Comparison of ENCODE assay signal across 8 cellular contexts in the genomic region with DNA sequence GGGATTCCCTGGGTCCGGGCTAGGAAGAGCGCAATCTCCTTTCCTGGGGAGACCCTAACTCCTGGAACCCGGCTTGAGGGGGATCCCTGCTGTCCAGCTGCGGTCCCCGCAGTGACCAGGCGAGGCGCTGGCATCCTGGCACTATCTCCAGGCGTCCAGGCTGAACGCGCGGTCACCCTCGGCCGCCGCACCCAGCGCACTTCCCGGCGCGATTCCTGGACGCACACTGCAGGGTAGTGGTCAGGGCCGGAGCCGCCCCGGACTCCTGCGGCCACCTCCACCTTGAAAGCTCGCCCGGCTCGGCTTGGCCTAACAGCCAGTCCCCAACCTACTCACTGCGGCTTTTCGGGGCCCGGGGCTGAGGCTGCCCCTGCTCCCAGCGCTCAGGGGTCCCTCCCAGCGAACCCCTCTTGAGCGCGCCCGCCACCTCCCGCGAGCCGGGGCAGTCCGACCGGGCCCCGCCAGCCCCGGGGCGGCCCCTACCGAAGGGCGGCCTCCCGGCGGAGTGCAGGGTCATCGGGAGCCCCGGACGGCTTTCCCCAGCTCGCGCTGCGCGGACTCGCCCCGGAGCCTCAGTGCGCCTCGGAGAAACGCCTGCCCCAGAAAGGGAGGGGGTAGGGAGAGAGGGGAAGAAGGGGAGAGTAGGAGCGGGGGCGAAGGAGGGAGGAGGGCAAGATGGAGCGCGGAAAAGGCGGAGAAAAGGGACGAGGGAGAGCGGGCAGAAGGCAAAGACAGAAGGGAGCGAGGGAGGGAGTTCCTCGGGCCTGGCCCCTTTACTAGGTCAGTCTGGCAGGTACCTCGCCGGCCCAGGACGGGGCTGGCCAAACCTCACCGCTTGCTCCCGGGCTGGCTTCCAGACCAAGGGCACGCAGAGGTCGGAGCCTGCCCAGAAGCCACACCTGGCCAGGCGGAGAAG. TPM values are rescaled to one million over a fixed set of nuclear protein-coding genes. Genes with fewer than 3 reads are reported as not detected.
DNase-seq lines count a peak whose midpoint lies in the region; ATAC-seq, FAIRE-seq and TF ChIP-seq lines count a peak whose summit lies in the region.

No MANE protein-coding gene starts in this region.

- intact Hi-C loops in activated naive CD4-positive, alpha-beta T cell treated with anti-CD3 and anti-CD28 coated beads for 36 hours (cut with micrococcal nuclease) = no loop called here

- H3K4me3 ChIP-seq in astrocyte (ENCODE audit: insufficient read depth, low read depth, low read length) (peak overlapping the region; percentile 61), iPS DF 6.9 (ENCODE audit: low read length) (peak overlapping the region; percentile 42), retinal pigment epithelial cell (ENCODE audit: low read length) (peak overlapping the region; percentile 58)

- H3K4me1 ChIP-seq in astrocyte (ENCODE audit: insufficient read depth, low read length) (no peaks in the 10 kb centered on the region), iPS DF 6.9 (ENCODE audit: control insufficient read depth, insufficient read depth, low read length) (0 out of 2 replicates have a peak, but pooled peaks cover 2% of the 10 kb centered on the region)

- peak overlapping the region; percentile 92 for H3K4me2 ChIP-seq in astrocyte (ENCODE audit: low read length)

- no peaks in the 10 kb centered on the region for H3K36me3 Mint-ChIP-seq in activated naive CD4-positive, alpha-beta T cell treated with anti-CD3 and anti-CD28 coated beads for 36 hours (ENCODE audit: low read depth)
- H3K36me3 Mint-ChIP-seq in astrocyte (ENCODE audit: low read depth, unreplicated experiment) = no peaks in the 10 kb centered on the region

- H4K20me1 ChIP-seq in astrocyte (ENCODE audit: insufficient read depth, low read length) = no peaks in the 10 kb centered on the region

- peak; percentile 51 for ATAC-seq in HG03457 (IDR thresholded peaks at IDR 0.05; ENCODE audit: unreplicated experiment)

- TF ChIP-seq CTCF in astrocyte (IDR thresholded peaks at IDR 0.05; ENCODE audit: insufficient read depth, low read depth, low read length) (peak; percentile 10), retinal pigment epithelial cell (conservative IDR thresholded peaks at IDR 0.05; ENCODE audit: low read depth, low read length) (peak; percentile 61)

- H3K79me2 ChIP-seq in astrocyte (ENCODE audit: insufficient read depth, low read length) = no peaks in the 10 kb centered on the region

- H2AFZ ChIP-seq in astrocyte (ENCODE audit: low read depth, low read length) = peak overlapping the region; percentile 91

- DNase-seq in activated naive CD4-positive, alpha-beta T cell treated with anti-CD3 and anti-CD28 coated beads for 36 hours = no peak
- DNase-seq in activated naive CD4-positive, alpha-beta T cell (lab: John Stamatoyannopoulos, UW) = no peak
- DNase-seq in astrocyte (ENCODE audit: low read depth) (peak; percentile 27), iPS DF 6.9 (ENCODE audit: low read depth, low spot score) (no peak), retinal pigment epithelial cell (ENCODE audit: low read depth) (no peak), DMS153 treated with DMSO at 0.1 percent for 48 hours (lab: John Stamatoyannopoulos, UW; ENCODE audit: unreplicated experiment) (no peak), RPMI8226 (no peak)

- no peaks in the 10 kb centered on the region for H3K9me3 Mint-ChIP-seq in activated naive CD4-positive, alpha-beta T cell treated with anti-CD3 and anti-CD28 coated beads for 36 hours
- no peaks in the 10 kb centered on the region for H3K9me3 Mint-ChIP-seq in astrocyte (ENCODE audit: unreplicated experiment)

- H3K27ac Mint-ChIP-seq in activated naive CD4-positive, alpha-beta T cell treated with anti-CD3 and anti-CD28 coated beads for 36 hours = no peak overlapping the region
- no peak overlapping the region for H3K27ac Mint-ChIP-seq in astrocyte (ENCODE audit: unreplicated experiment)

- peaks cover 2% of the 10 kb centered on the region for H3K4me1 Mint-ChIP-seq in activated naive CD4-positive, alpha-beta T cell treated with anti-CD3 and anti-CD28 coated beads for 36 hours (ENCODE audit: low read depth)
- H3K4me1 Mint-ChIP-seq in astrocyte (ENCODE audit: low read depth, unreplicated experiment) = no peaks in the 10 kb centered on the region

- WGBS in iPS DF 6.9 (ENCODE audit: insufficient coverage, insufficient read length) = no CpG with 5 or more reads among the region's 75 CpGs

- FAIRE-seq in astrocyte (lab: Jason Lieb, UNC) = no peak

- H3K9me3 ChIP-seq in astrocyte (ENCODE audit: insufficient read depth, low read depth, low read length) (no peaks in the 10 kb centered on the region), iPS DF 6.9 (ENCODE audit: control insufficient read depth, insufficient read depth, low read length) (no peaks in the 10 kb centered on the region)

- H3K4me3 Mint-ChIP-seq in activated naive CD4-positive, alpha-beta T cell treated with anti-CD3 and anti-CD28 coated beads for 36 hours = peak overlapping the region; percentile 27
- H3K4me3 Mint-ChIP-seq in astrocyte (ENCODE audit: unreplicated experiment) = peak overlapping the region; percentile 77

- CTCF ChIA-PET in activated naive CD4-positive, alpha-beta T cell treated with anti-CD3 and anti-CD28 coated beads for 36 hours (lab: Charles Lee) = no interaction called here

- H3K27me3 Mint-ChIP-seq in activated naive CD4-positive, alpha-beta T cell treated with anti-CD3 and anti-CD28 coated beads for 36 hours (ENCODE audit: low read depth) = peaks cover 26% of the 10 kb centered on the region
- H3K27me3 Mint-ChIP-seq in astrocyte (ENCODE audit: low read depth, unreplicated experiment) = peaks cover 53% of the 10 kb centered on the region

- no peaks in the 10 kb centered on the region for H3K36me3 ChIP-seq in astrocyte (ENCODE audit: insufficient read depth, low read length)
- no peaks in the 10 kb centered on the region for H3K36me3 ChIP-seq in iPS DF 6.9 (ENCODE audit: control insufficient read depth, insufficient read depth, low read length)

- peaks cover 12% of the 10 kb centered on the region for H3K27me3 ChIP-seq in astrocyte (ENCODE audit: insufficient read depth, low read length)
- peaks cover 4% of the 10 kb centered on the region for H3K27me3 ChIP-seq in iPS DF 6.9 (ENCODE audit: control insufficient read depth, insufficient read depth, low read length)

- H3K27ac ChIP-seq in astrocyte (ENCODE audit: low read depth, low read length) = no peak overlapping the region
- H3K27ac ChIP-seq in iPS DF 6.9 (ENCODE audit: low read length) = no peak overlapping the region

- H3K9ac ChIP-seq in astrocyte (ENCODE audit: low read length) = peak overlapping the region; percentile 46

RNA-seq across cellular contexts. Expression of a gene that starts 1.0 kb away (rescaled TPM):
- total RNA-seq in activated naive CD4-positive, alpha-beta T cell treated with anti-CD3 and anti-CD28 coated beads for 36 hours = not detected
- total RNA-seq in astrocyte = 0.27 TPM in 1 of 2 replicates, not detected in the other

RNA-seq across cellular contexts. Expression of a gene that starts 53.8 kb away (rescaled TPM):
- total RNA-seq in activated naive CD4-positive, alpha-beta T cell treated with anti-CD3 and anti-CD28 coated beads for 36 hours = not detected
- not detected in 2 replicates for total RNA-seq in astrocyte
